28 cellular contexts compared by ENCODE assay signal in genomic region chr17:179066-179432, GRCh38. TPM values are rescaled to one million over a fixed set of nuclear protein-coding genes. Genes with fewer than 3 reads are reported as not detected.
DNase-seq lines count a peak whose midpoint lies in the region; ATAC-seq and TF ChIP-seq lines count a peak whose summit lies in the region.
"Had no signal": no experiment of that assay in that cellular context is flagged by ENCODE, and none has a peak within 500 bp of the region (broad histone marks: within the 10 kb centered on the region; RNA-seq: fewer than 3 reads in every experiment).

No MANE protein-coding gene starts in this region.

- H3K4me3 Mint-ChIP-seq in CD14-positive monocyte (peak overlapping the region in 1 of 2 donors; percentile 30), nephron (peak overlapping the region; percentile 55 to 77 (median 70))
- H3K4me3 Mint-ChIP-seq: dendritic cell treated with granulocyte-macrophage colony-stimulating factor and Interleukin-4, amounts not matched to agents 40 ng/mL and 50 ng/mL, for 4 days; stimulated activated effector memory CD8-positive, alpha-beta T cell treated with anti-CD3 and anti-CD28 coated beads, Interleukin-12 subunit alpha, Interleukin-12 subunit beta, amount 100 ng/mL, for 72 hours; T-helper 1 cell treated with Interleukin-12 subunit alpha and Interleukin-12 subunit beta and Interleukin-4 antibody, amounts not matched to agents 30 μg/mL and 1 μg/mL, for 36 hours had no signal

- peaks cover 21% of the 10 kb centered on the region for H3K4me1 Mint-ChIP-seq in CD14-positive monocyte
- peaks cover 22% of the 10 kb centered on the region for H3K4me1 Mint-ChIP-seq in nephron
- H3K4me1 Mint-ChIP-seq: IgD-negative memory B cell had no signal

- peak; percentile 15 for DNase-seq in CD14-positive monocyte (ENCODE audit: low spot score)
- peak in 2 of 5 donors; percentile 36 to 38 for DNase-seq in heart left ventricle
- DNase-seq in NOMO-1 (lab: John Stamatoyannopoulos, UW; ENCODE audit: unreplicated experiment in 2 of 2), result no peak
- no peak for DNase-seq in UCSD-AML1 (lab: John Stamatoyannopoulos, UW; ENCODE audit: unreplicated experiment)
- no peak for DNase-seq in putamen (ENCODE audit: low spot score)
- DNase-seq: activated CD8-positive, alpha-beta memory T cell treated with anti-CD3 and anti-CD28 coated beads, Interleukin-2, amount 50 U/mL, for 48 hours; activated effector memory CD4-positive, alpha-beta T cell treated with anti-CD3 and anti-CD28 coated beads, Interleukin-2, amount 50 U/mL, for 16 hours; Caco-2; NCI-H2227 treated with DMSO at 0.1 percent for 48 hours; occipital lobe; right lobe of liver; SHP77 treated with DMSO at 0.1 percent for 48 hours; testis had no signal

- H3K27ac ChIP-seq in heart left ventricle, result peak overlapping the region in 7 of 12 donors; percentile 57 to 92 (median 86)
- H3K27ac ChIP-seq: A549, right lobe of liver, testis, VCaP had no signal

- intact Hi-C loops in CD14-positive monocyte (cut with micrococcal nuclease) (no loop called here), heart left ventricle (cut with DNase I) (no loop called here)

- TF ChIP-seq CTCF in CD14-positive monocyte (IDR thresholded peaks at IDR 0.05), result no peak
- no peak for TF ChIP-seq CTCF in heart left ventricle (IDR thresholded peaks at IDR 0.05)
- TF ChIP-seq CTCF in nephron (IDR thresholded peaks at IDR 0.05; ENCODE audit: unreplicated experiment in 3 of 3), result no peak

- peak; percentile 31; the same call in 1 of the 3 replicates for ATAC-seq in SK-N-SH treated with all-trans-retinoic acid at 6 μM for 48 hours
- peak in 2 of 4 donors; percentile 10 to 16 for ATAC-seq in heart left ventricle
- no peak for ATAC-seq in HG03097 (IDR thresholded peaks at IDR 0.05; ENCODE audit: low FRiP score, unreplicated experiment)
- ATAC-seq: left lobe of liver; right lobe of liver; stimulated activated effector memory CD8-positive, alpha-beta T cell treated with anti-CD3 and anti-CD28 coated beads, Interleukin-12 subunit alpha, Interleukin-12 subunit beta, amount 100 ng/mL, for 72 hours had no signal

- WGBS in heart left ventricle, 4 donors, result 44 to 63% (median 55%) methylated on average over 5 of the region's 5 CpGs

- peaks cover 0 to 6% (median 3%) of the 10 kb centered on the region in 7 donors for H3K9me3 Mint-ChIP-seq in CD14-positive monocyte
- H3K9me3 Mint-ChIP-seq in nephron, result no peaks in the 10 kb centered on the region
- H3K9me3 Mint-ChIP-seq: dendritic cell treated with granulocyte-macrophage colony-stimulating factor and Interleukin-4, amounts not matched to agents 40 ng/mL and 50 ng/mL, for 4 days; IgD-negative memory B cell; stimulated activated effector memory CD8-positive, alpha-beta T cell treated with anti-CD3 and anti-CD28 coated beads, Interleukin-12 subunit alpha, Interleukin-12 subunit beta, amount 100 ng/mL, for 72 hours; T-helper 1 cell treated with Interleukin-12 subunit alpha and Interleukin-12 subunit beta and Interleukin-4 antibody, amounts not matched to agents 30 μg/mL and 1 μg/mL, for 36 hours had no signal

- H3K27me3 ChIP-seq in heart left ventricle, result peaks cover 0 to 45% (median 25%) of the 10 kb centered on the region in 9 donors
- H3K27me3 ChIP-seq: right lobe of liver, testis had no signal

- no peaks in the 10 kb centered on the region for H3K9me3 ChIP-seq in heart left ventricle
- H3K9me3 ChIP-seq: A549, Caco-2, HAP-1, right lobe of liver, testis had no signal

- no peaks in the 10 kb centered on the region for H3K36me3 ChIP-seq in heart left ventricle
- H3K36me3 ChIP-seq: HAP-1, right lobe of liver had no signal

- H3K4me3 ChIP-seq in heart left ventricle, result peak overlapping the region in 7 of 12 donors; percentile 61 to 75 (median 65)
- H3K4me3 ChIP-seq: A549, HAP-1 had no signal

- peaks cover 0 to 33% (median 14%) of the 10 kb centered on the region in 12 donors for H3K4me1 ChIP-seq in heart left ventricle
- H3K4me1 ChIP-seq: testis had no signal

- peaks cover 41 to 65% (median 44%) of the 10 kb centered on the region in 3 donors for H3K27me3 Mint-ChIP-seq in CD14-positive monocyte (ENCODE audit: low read depth in 3 of 3)
- peaks cover 22% of the 10 kb centered on the region for H3K27me3 Mint-ChIP-seq in nephron (ENCODE audit: low read depth)

- H3K36me3 Mint-ChIP-seq in CD14-positive monocyte (peaks cover 0 to 5% of the 10 kb centered on the region in 2 donors), nephron (ENCODE audit: low read depth) (no peaks in the 10 kb centered on the region)
- H3K36me3 Mint-ChIP-seq: IgD-negative memory B cell; stimulated activated effector memory CD8-positive, alpha-beta T cell treated with anti-CD3 and anti-CD28 coated beads, Interleukin-12 subunit alpha, Interleukin-12 subunit beta, amount 100 ng/mL, for 72 hours had no signal

- H3K27ac Mint-ChIP-seq in CD14-positive monocyte (no peak overlapping the region), nephron (peak overlapping the region in 2 of 3 experiments; percentile 35 to 85)
- H3K27ac Mint-ChIP-seq: dendritic cell treated with granulocyte-macrophage colony-stimulating factor and Interleukin-4, amounts not matched to agents 40 ng/mL and 50 ng/mL, for 4 days; IgD-negative memory B cell; stimulated activated effector memory CD8-positive, alpha-beta T cell treated with anti-CD3 and anti-CD28 coated beads, Interleukin-12 subunit alpha, Interleukin-12 subunit beta, amount 100 ng/mL, for 72 hours; T-helper 1 cell treated with Interleukin-12 subunit alpha and Interleukin-12 subunit beta and Interleukin-4 antibody, amounts not matched to agents 30 μg/mL and 1 μg/mL, for 36 hours had no signal

- TF ChIP-seq POLR2A in heart left ventricle (IDR thresholded peaks at IDR 0.05), result no peak

TF ChIP-seq in SK-N-SH treated with all-trans-retinoic acid at 6 μM for 48 hours, 23 proteins besides CTCF, POLR2A, EP300 and RAD21:
- no peak for TF ChIP-seq BACH2 (CRISPR knock-in tag; IDR thresholded peaks at IDR 0.05; ENCODE audit: borderline replicate concordance)
- TF ChIP-seq TSHZ2 (CRISPR knock-in tag; IDR thresholded peaks at IDR 0.05), result no peak

RNA-seq across cellular contexts. Expression of gene DOC2B, which starts 2.4 kb away (rescaled TPM):
- polyA plus RNA-seq in CD14-positive monocyte (under 1 TPM in 1 of 2 donors, not detected in 1; 0.02 TPM), heart left ventricle (1 to 10 TPM; 2.4 to 5.8 TPM)
- 10 to 100 TPM in 2 of 9 donors, 1 to 10 TPM in 7; 1.7 to 13.0 (median 6.3) TPM for total RNA-seq in heart left ventricle
- total RNA-seq: Caco-2, fibroblast of villous mesenchyme had no signal
- polyA plus RNA-seq: BJ, IgD-negative memory B cell had no signal

RNA-seq across cellular contexts. Expression of gene SCGB1C2, which starts 41.7 kb away (rescaled TPM):
- polyA plus RNA-seq in CD14-positive monocyte (not detected), heart left ventricle (not detected)
- not detected for total RNA-seq in heart left ventricle
- total RNA-seq: Caco-2, Daoy, fibroblast of villous mesenchyme, left lobe of liver, M059J, occipital lobe, right lobe of liver, testis had no signal
- polyA plus RNA-seq: A549, BJ, IgD-negative memory B cell had no signal

Comparison
In these comparisons a context has a peak if more than half of its experiments do, and no peak if none do; other contexts are left out.
1. H3K27ac Mint-ChIP-seq: peak in nephron (2 of 3); none in CD14-positive monocyte (0 of 7).